ENCODE assay signal across 22 cellular contexts in the genomic region with DNA sequence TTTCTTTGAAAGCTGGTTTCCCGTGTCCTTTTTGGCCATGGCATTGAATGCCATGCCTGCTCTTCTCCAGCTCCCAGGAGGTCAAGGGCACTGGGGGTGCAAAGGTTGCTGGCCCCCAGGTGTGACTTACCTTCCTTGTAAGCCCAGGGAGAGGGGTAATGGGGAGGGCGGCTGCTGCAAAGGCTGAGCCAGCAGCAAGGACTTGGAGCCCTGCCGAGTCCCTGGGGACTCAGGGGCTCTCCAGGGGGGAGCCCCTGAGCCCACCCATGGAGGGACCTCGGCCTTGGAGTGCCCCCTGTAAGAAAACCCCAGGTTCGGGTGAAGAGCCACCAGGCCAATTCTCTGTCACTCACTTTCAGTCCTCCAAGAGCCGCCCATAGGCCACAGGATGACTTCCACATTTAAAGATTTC. TPM values are rescaled to one million over a fixed set of nuclear protein-coding genes. Genes with fewer than 3 reads are reported as not detected.
"Had no signal": no experiment of that assay in that cellular context is flagged by ENCODE, and none has a peak within 500 bp of the region (broad histone marks: within the 10 kb centered on the region; RNA-seq: fewer than 3 reads in every experiment).

No MANE protein-coding gene starts in this region.

- H3K36me3 Mint-ChIP-seq: T-cell had no signal

- H3K4me1 Mint-ChIP-seq: neural crest cell had no signal

- H3K27me3 ChIP-seq: left lung, sigmoid colon, upper lobe of left lung had no signal

- H3K27ac Mint-ChIP-seq: activated naive CD8-positive, alpha-beta T cell treated with anti-CD3 and anti-CD28 coated beads, Interleukin-2, amount 50 U/mL, for 24 hours; activated T-cell treated with anti-CD3 and anti-CD28 coated beads, Interleukin-2, amount 50 U/mL, for 72 hours; naive thymus-derived CD4-positive, alpha-beta T cell; T-cell had no signal

- H3K9me3 ChIP-seq: heart left ventricle, left lung, sigmoid colon, upper lobe of left lung had no signal

- H3K27ac ChIP-seq: epithelial cell of prostate, heart left ventricle, left lung, sigmoid colon, upper lobe of left lung had no signal

- ATAC-seq: activated naive CD8-positive, alpha-beta T cell treated with anti-CD3 and anti-CD28 coated beads, Interleukin-2, amount 50 U/mL, for 24 hours; activated T-cell treated with anti-CD3 and anti-CD28 coated beads, Interleukin-2, amount 50 U/mL, for 72 hours; heart left ventricle; left lung; naive thymus-derived CD4-positive, alpha-beta T cell; T-cell had no signal

- H3K4me1 ChIP-seq: sigmoid colon had no signal

- H3K4me3 ChIP-seq: heart left ventricle, left lung, lung, sigmoid colon, smooth muscle cell, upper lobe of left lung had no signal

- H3K4me3 Mint-ChIP-seq: activated naive CD8-positive, alpha-beta T cell treated with anti-CD3 and anti-CD28 coated beads, Interleukin-2, amount 50 U/mL, for 24 hours; activated T-cell treated with anti-CD3 and anti-CD28 coated beads, Interleukin-2, amount 50 U/mL, for 72 hours; naive thymus-derived CD4-positive, alpha-beta T cell; neural crest cell; T-cell had no signal

- DNase-seq: activated gamma-delta T cell; activated naive CD4-positive, alpha-beta T cell treated with anti-CD3 and anti-CD28 coated beads, Interleukin-2, amount 50 U/mL, for 16 hours; activated naive CD8-positive, alpha-beta T cell treated with anti-CD3 and anti-CD28 coated beads, Interleukin-2, amount 50 U/mL, for 24 hours; activated T-cell treated with anti-CD3 and anti-CD28 coated beads, Interleukin-2, amount 50 U/mL, for 72 hours; heart left ventricle; left lung; naive thymus-derived CD4-positive, alpha-beta T cell; occipital lobe; sigmoid colon; stimulated activated CD4-positive, alpha-beta T cell treated with anti-CD3 and anti-CD28 coated beads, Interleukin-15, amount 100 ng/mL, for 24 hours; stimulated activated naive CD4-positive, alpha-beta T cell; T-cell; T-helper 9 cell had no signal

- H3K36me3 ChIP-seq: heart left ventricle, left lung, sigmoid colon, upper lobe of left lung had no signal

- H3K9me3 Mint-ChIP-seq: activated naive CD8-positive, alpha-beta T cell treated with anti-CD3 and anti-CD28 coated beads, Interleukin-2, amount 50 U/mL, for 24 hours; activated T-cell treated with anti-CD3 and anti-CD28 coated beads, Interleukin-2, amount 50 U/mL, for 72 hours; neural crest cell; T-cell had no signal

RNA-seq across cellular contexts. Expression of gene CCL22, which starts 5.9 kb away (rescaled TPM):
- total RNA-seq: cerebellum, fibroblast of villous mesenchyme, neural crest cell, occipital lobe, renal cortical epithelial cell, sigmoid colon, smooth muscle cell had no signal

RNA-seq across cellular contexts. Expression of gene CX3CL1, which starts 19.6 kb away (rescaled TPM):
- total RNA-seq: activated T-cell treated with anti-CD3 and anti-CD28 coated beads, Interleukin-2, amount 50 U/mL, for 72 hours; fibroblast of villous mesenchyme; naive thymus-derived CD4-positive, alpha-beta T cell had no signal

RNA-seq across cellular contexts. Expression of gene CCL17, which starts 51.9 kb away (rescaled TPM):
- total RNA-seq: cerebellum, fibroblast of villous mesenchyme, neural crest cell, occipital lobe, renal cortical epithelial cell, sigmoid colon, smooth muscle cell, subcutaneous adipose tissue had no signal
